ENCODE assay signal across 25 cellular contexts in the genomic region with DNA sequence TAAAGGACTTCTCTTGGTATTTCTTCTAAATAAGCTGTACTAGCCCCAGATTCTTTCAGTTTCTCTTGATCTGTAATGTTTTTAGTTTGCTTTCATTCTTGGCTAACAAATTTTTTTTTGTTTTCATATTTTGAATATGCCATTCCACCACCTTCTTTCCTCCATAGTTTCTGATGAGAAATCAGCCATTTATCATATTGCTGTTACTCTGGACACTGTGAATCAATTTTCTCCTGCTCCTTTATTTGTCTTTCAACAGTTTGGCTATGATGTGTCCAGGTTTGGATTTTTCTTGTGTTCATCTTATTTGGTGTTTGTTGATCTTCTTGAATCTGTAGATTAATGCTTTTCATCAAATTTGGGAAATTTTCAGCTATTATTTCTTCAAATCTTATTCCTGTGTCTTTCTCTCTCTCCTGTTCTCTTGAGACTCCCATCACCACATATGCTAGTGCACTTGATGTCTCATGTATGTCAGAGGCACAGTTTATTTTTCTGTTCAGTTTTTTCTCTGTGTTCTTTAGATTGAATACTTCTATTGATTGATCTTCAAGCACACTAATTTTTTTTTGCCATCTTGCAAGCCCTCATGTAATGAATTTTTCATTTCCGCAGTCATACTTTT. TPM values are rescaled to one million over a fixed set of nuclear protein-coding genes. Genes with fewer than 3 reads are reported as not detected.
"Had no signal": no experiment of that assay in that cellular context is flagged by ENCODE, and none has a peak within 500 bp of the region (broad histone marks: within the 10 kb centered on the region; RNA-seq: fewer than 3 reads in every experiment).

No MANE protein-coding gene starts in this region.

- H3K4me3 ChIP-seq: coronary artery, esophagus squamous epithelium, gastrocnemius medialis, heart right ventricle, left lung, lower lobe of right lung, mucosa of descending colon had no signal

- H3K4me1 ChIP-seq: esophagus squamous epithelium, gastrocnemius medialis, heart right ventricle, left lung, lower lobe of right lung had no signal

- H3K27ac Mint-ChIP-seq: effector memory CD8-positive, alpha-beta T cell; endodermal cell; mesothelial cell of epicardium; naive B cell had no signal

- H3K36me3 ChIP-seq: esophagus squamous epithelium, gastrocnemius medialis, left lung, lower lobe of right lung had no signal

- H3K4me1 Mint-ChIP-seq: endodermal cell, mesothelial cell of epicardium had no signal

- H3K27ac ChIP-seq: coronary artery, epithelial cell of prostate, esophagus squamous epithelium, gastrocnemius medialis, heart right ventricle, left lung, lower lobe of right lung had no signal

- FAIRE-seq: keratinocyte had no signal

- ATAC-seq: effector memory CD8-positive, alpha-beta T cell; esophagus mucosa; gastrocnemius medialis; heart right ventricle; left cardiac atrium; left lung; left ventricle myocardium superior; lower lobe of right lung; mucosa of descending colon had no signal

- H3K27me3 ChIP-seq: heart right ventricle had no signal

- DNase-seq: effector CD8-positive, alpha-beta T cell; effector memory CD8-positive, alpha-beta T cell; endodermal cell; erythroblast; esophagus squamous epithelium; foreskin fibroblast; foreskin melanocyte; gastrocnemius medialis; glutamatergic neuron; head of caudate nucleus; heart right ventricle; hippocampal formation; left cardiac atrium; left lung; left ventricle myocardium superior; lower lobe of right lung; mesenchymal stem cell; mucosa of descending colon; naive B cell had no signal

- H3K4me3 Mint-ChIP-seq: effector memory CD8-positive, alpha-beta T cell; endodermal cell; mesothelial cell of epicardium; naive B cell had no signal

RNA-seq across cellular contexts. Expression of gene ELFN1, which starts 15.0 kb away (rescaled TPM):
- total RNA-seq: myocyte had no signal
